ENCODE assay signal across 8 cellular contexts in the genomic region with DNA sequence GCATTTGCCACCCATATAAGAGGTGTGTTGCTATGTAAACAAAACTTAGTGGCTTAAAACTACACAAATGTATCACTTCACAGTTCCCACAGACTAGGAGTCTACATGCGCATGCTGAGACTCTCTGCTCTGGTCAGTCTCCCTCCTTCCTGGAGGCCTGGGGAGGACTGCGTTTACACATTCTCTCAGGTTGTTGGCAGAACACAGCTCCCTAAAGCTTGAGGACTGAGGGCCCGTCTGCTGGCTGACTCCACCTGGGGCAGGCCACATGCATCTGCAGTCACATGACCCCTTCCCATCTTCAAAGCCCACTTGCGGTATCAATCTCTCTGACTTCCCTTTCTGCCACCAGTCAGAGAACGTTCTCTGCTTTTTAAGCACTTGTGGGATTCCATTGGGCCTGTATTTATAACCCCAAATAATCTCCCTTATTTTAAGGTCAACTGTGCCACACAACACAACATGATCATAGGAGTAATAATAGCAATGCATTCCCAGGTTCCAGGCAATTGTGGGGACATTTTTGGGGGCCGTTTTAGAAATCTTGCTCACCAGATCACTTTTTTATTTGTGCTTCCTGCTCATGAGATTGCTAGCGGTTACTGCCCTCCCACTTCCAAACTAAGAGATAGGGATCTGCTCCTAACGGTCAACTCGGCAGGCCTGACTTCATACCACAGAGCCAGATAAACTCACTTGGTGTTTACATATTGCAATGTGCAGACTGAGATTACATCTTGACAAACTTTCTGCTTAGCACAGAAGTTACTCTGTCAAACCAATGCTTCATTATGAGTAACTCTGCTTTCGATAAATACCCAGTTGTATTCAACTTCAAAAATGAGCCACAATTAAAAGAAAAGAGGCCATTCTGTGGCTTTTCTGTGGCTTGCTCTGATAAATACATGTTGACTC.
DNase-seq lines count a peak whose midpoint lies in the region; ATAC-seq and TF ChIP-seq lines count a peak whose summit lies in the region.

No MANE protein-coding gene starts in this region.

- CTCF ChIA-PET in AG04450 (lab: Charles Lee) = interaction anchor here (1.0 kb wide), 1 partner anchor 9 kb away, joined by 4 read pairs; no protein-coding TSS in a partner anchor

- peak; percentile 32 for ATAC-seq in gastroesophageal sphincter
- ATAC-seq in GM21515 (IDR thresholded peaks at IDR 0.05; ENCODE audit: unreplicated experiment) = no peak

- no peaks in the 10 kb centered on the region for H3K27me3 Mint-ChIP-seq in osteocyte (ENCODE audit: unreplicated experiment)

- H3K27me3 ChIP-seq in AG04450 (ENCODE audit: control insufficient read depth, insufficient read depth, low read length) = no peaks in the 10 kb centered on the region
- H3K27me3 ChIP-seq in gastroesophageal sphincter = no peaks in the 10 kb centered on the region

- H3K27ac ChIP-seq in AG04450 (ENCODE audit: low read depth, low read length) (no peak overlapping the region), gastroesophageal sphincter (peak overlapping the region in 2 of 4 donors; percentile 15 to 20)

- H3K4me3 Mint-ChIP-seq in osteocyte (ENCODE audit: unreplicated experiment) = no peak overlapping the region

- H3K4me1 ChIP-seq in gastroesophageal sphincter = peaks cover 0 to 53% (median 8%) of the 10 kb centered on the region in 3 donors

- H3K27ac Mint-ChIP-seq in osteocyte (ENCODE audit: unreplicated experiment) = no peak overlapping the region

- POLR2A ChIA-PET in AG04450 (lab: Yijun Ruan, JAX) = no interaction called here

- peaks cover 3% of the 10 kb centered on the region for H3K4me1 Mint-ChIP-seq in osteocyte (ENCODE audit: unreplicated experiment)

- peak; percentile 44 for DNase-seq in AG04450 (ENCODE audit: low read depth, low spot score)
- peak; percentile 40 for DNase-seq in HuH-7.5 (ENCODE audit: low spot score)
- DNase-seq in activated CD8-positive, alpha-beta memory T cell treated with anti-CD3 and anti-CD28 coated beads, Interleukin-2, amount 50 U/mL, for 48 hours = peak; percentile 62
- DNase-seq in stimulated activated CD4-positive, alpha-beta T cell treated with anti-CD3 and anti-CD28 coated beads, Interleukin-15, amount 100 ng/mL, for 24 hours = peak; percentile 38
- no peak for DNase-seq in osteocyte (ENCODE audit: extremely low spot score, unreplicated experiment)
- no peak for DNase-seq in epidermal melanocyte (ENCODE audit: insufficient read length, low spot score)

- no peaks in the 10 kb centered on the region for H3K36me3 ChIP-seq in gastroesophageal sphincter

- no peaks in the 10 kb centered on the region for H3K9me3 Mint-ChIP-seq in osteocyte (ENCODE audit: unreplicated experiment)

- H3K9me3 ChIP-seq in AG04450 (ENCODE audit: control insufficient read depth, insufficient read depth, low read length) = no peaks in the 10 kb centered on the region
- H3K9me3 ChIP-seq in gastroesophageal sphincter = no peaks in the 10 kb centered on the region

- H3K36me3 Mint-ChIP-seq in osteocyte (ENCODE audit: unreplicated experiment) = no peaks in the 10 kb centered on the region

- 58 to 74% methylated on average over 5 to 6 of the region's 10 CpGs for WGBS in gastroesophageal sphincter (ENCODE audit: low coverage in 1 of 2), 2 donors

- TF ChIP-seq POLR2A in gastroesophageal sphincter (IDR thresholded peaks at IDR 0.05) = no peak

- TF ChIP-seq CTCF in AG04450 (IDR thresholded peaks at IDR 0.05; ENCODE audit: low read depth, low read length) (no peak), gastroesophageal sphincter (IDR thresholded peaks at IDR 0.05) (no peak), osteocyte (IDR thresholded peaks at IDR 0.05) (no peak)

- H3K4me3 ChIP-seq in AG04450 (ENCODE audit: low read depth, low read length) (no peak overlapping the region), gastroesophageal sphincter (no peak overlapping the region)

- TF ChIP-seq EP300 in gastroesophageal sphincter (IDR thresholded peaks at IDR 0.05) = no peak

Comparison
In these comparisons a context has a peak if more than half of its experiments do, and no peak if none do; other contexts are left out.
1. DNase-seq: peak in AG04450 (single experiment), HuH-7.5 (single experiment), activated CD8-positive, alpha-beta memory T cell treated with anti-CD3 and anti-CD28 coated beads, Interleukin-2, amount 50 U/mL, for 48 hours (single experiment) and stimulated activated CD4-positive, alpha-beta T cell treated with anti-CD3 and anti-CD28 coated beads, Interleukin-15, amount 100 ng/mL, for 24 hours (single experiment); none in osteocyte (single experiment) and epidermal melanocyte (single experiment).